ENCODE assay signal across 14 cellular contexts in genomic region chr11:14583252-14584105, GRCh38.
A peak's percentile ranks its signal among the peaks of the same experiment; 100 is the strongest.
DNase-seq lines count a peak whose midpoint lies in the region; ATAC-seq and TF ChIP-seq lines count a peak whose summit lies in the region.
"Had no signal": no experiment of that assay in that cellular context is flagged by ENCODE, and none has a peak within 500 bp of the region (broad histone marks: within the 10 kb centered on the region; RNA-seq: fewer than 3 reads in every experiment).

No MANE protein-coding gene starts in this region.

- no peaks in the 10 kb centered on the region for H3K27me3 ChIP-seq in CD4-positive, CD25-positive, alpha-beta regulatory T cell (ENCODE audit: control insufficient read depth, insufficient read depth, low read length)
- H3K27me3 ChIP-seq in endodermal cell (ENCODE audit: control insufficient read depth, insufficient read depth, low read length, poor library complexity, severe bottlenecking): peaks cover 53% of the 10 kb centered on the region
- H3K27me3 ChIP-seq: adrenal gland, dorsolateral prefrontal cortex had no signal

- H3K27ac Mint-ChIP-seq in CD4-positive, CD25-positive, alpha-beta regulatory T cell: peak overlapping the region in 2 of 3 donors; percentile 33 to 89
- peak overlapping the region; percentile 0 for H3K27ac Mint-ChIP-seq in endodermal cell

- no peaks in the 10 kb centered on the region for H3K27me3 Mint-ChIP-seq in CD4-positive, CD25-positive, alpha-beta regulatory T cell
- peaks cover 14% of the 10 kb centered on the region for H3K27me3 Mint-ChIP-seq in endodermal cell (ENCODE audit: insufficient read depth)
- H3K27me3 Mint-ChIP-seq: activated CD8-positive, alpha-beta memory T cell treated with anti-CD3 and anti-CD28 coated beads, Interleukin-2, amount 10 ng/mL, durations not matched to agents 7 days and 5 days had no signal

- H3K4me1 ChIP-seq in CD4-positive, CD25-positive, alpha-beta regulatory T cell (ENCODE audit: control insufficient read depth, insufficient read depth, low read length, poor library complexity, severe bottlenecking): peaks cover 23% of the 10 kb centered on the region
- no peaks in the 10 kb centered on the region for H3K4me1 ChIP-seq in endodermal cell (ENCODE audit: control insufficient read depth, insufficient read depth, low read length)
- H3K4me1 ChIP-seq: adrenal gland had no signal

- H3K9ac ChIP-seq in endodermal cell (ENCODE audit: extremely low read depth, low read length, poor library complexity, severe bottlenecking): no peak overlapping the region

- H3K36me3 Mint-ChIP-seq in CD4-positive, CD25-positive, alpha-beta regulatory T cell: peaks cover 31% of the 10 kb centered on the region
- no peaks in the 10 kb centered on the region for H3K36me3 Mint-ChIP-seq in endodermal cell (ENCODE audit: low read depth)

- 76 to 81% methylated on average over 6 to 8 of the region's 9 CpGs for WGBS in endodermal cell (ENCODE audit: insufficient coverage in 1 of 2, insufficient read length in 1 of 2), 2 experiments

- peaks cover 18 to 82% (median 45%) of the 10 kb centered on the region in 4 donors for H3K4me1 Mint-ChIP-seq in CD4-positive, CD25-positive, alpha-beta regulatory T cell
- H3K4me1 Mint-ChIP-seq in endodermal cell: peaks cover 21% of the 10 kb centered on the region

- no peaks in the 10 kb centered on the region for H3K9me3 ChIP-seq in CD4-positive, CD25-positive, alpha-beta regulatory T cell (ENCODE audit: control insufficient read depth in 2 of 2, low read length in 2 of 2)
- H3K9me3 ChIP-seq in endodermal cell (ENCODE audit: control insufficient read depth, low read length): no peaks in the 10 kb centered on the region
- H3K9me3 ChIP-seq: adrenal gland had no signal

- no peak for ATAC-seq in CD4-positive, CD25-positive, alpha-beta regulatory T cell (ENCODE audit: low read depth in 2 of 2)
- ATAC-seq in HG03045 (IDR thresholded peaks at IDR 0.05; ENCODE audit: unreplicated experiment): no peak
- ATAC-seq: activated CD8-positive, alpha-beta memory T cell treated with anti-CD3 and anti-CD28 coated beads, Interleukin-2, amount 10 ng/mL, durations not matched to agents 7 days and 5 days; PC-3 had no signal

- no peak overlapping the region for H3K4me3 ChIP-seq in CD4-positive, CD25-positive, alpha-beta regulatory T cell (ENCODE audit: low read depth, low read length)
- H3K4me3 ChIP-seq in endodermal cell (ENCODE audit: low read length) (peak overlapping the region; percentile 61), coronary artery (no peak overlapping the region)
- H3K4me3 ChIP-seq: adrenal gland, dorsolateral prefrontal cortex had no signal

- H3K36me3 ChIP-seq in CD4-positive, CD25-positive, alpha-beta regulatory T cell (ENCODE audit: control insufficient read depth, insufficient read depth, low read length): no peaks in the 10 kb centered on the region
- no peaks in the 10 kb centered on the region for H3K36me3 ChIP-seq in endodermal cell (ENCODE audit: control insufficient read depth, insufficient read depth, low read length)
- H3K36me3 ChIP-seq: adrenal gland had no signal

- no peak overlapping the region for H3K27ac ChIP-seq in CD4-positive, CD25-positive, alpha-beta regulatory T cell (ENCODE audit: insufficient read depth, low read length, poor library complexity, severe bottlenecking)
- H3K27ac ChIP-seq in endodermal cell (ENCODE audit: low read depth, low read length) (no peak overlapping the region), coronary artery (no peak overlapping the region)
- H3K27ac ChIP-seq: adrenal gland, dorsolateral prefrontal cortex had no signal

- peaks cover 0 to 2% (median 0%) of the 10 kb centered on the region in 7 donors for H3K9me3 Mint-ChIP-seq in CD4-positive, CD25-positive, alpha-beta regulatory T cell
- H3K9me3 Mint-ChIP-seq in endodermal cell: no peaks in the 10 kb centered on the region

- no peak for TF ChIP-seq CTCF in endodermal cell (conservative IDR thresholded peaks at IDR 0.05)
- no peak for TF ChIP-seq CTCF in coronary artery (IDR thresholded peaks at IDR 0.05)

- DNase-seq in CD4-positive, CD25-positive, alpha-beta regulatory T cell: no peak
- DNase-seq in NCI-H1694 (lab: John Stamatoyannopoulos, UW) (peak; percentile 78), endodermal cell (peak; percentile 50), mucosa of gallbladder (ENCODE audit: low spot score) (peak; percentile 41), coronary artery (ENCODE audit: low spot score) (no peak), middle frontal gyrus (ENCODE audit: extremely low spot score, low spot score) (no peak), NCI-H748 (lab: John Stamatoyannopoulos, UW; ENCODE audit: unreplicated experiment) (no peak)
- DNase-seq: activated CD8-positive, alpha-beta memory T cell treated with anti-CD3 and anti-CD28 coated beads, Interleukin-2, amount 10 ng/mL, durations not matched to agents 7 days and 5 days; adrenal gland; dorsolateral prefrontal cortex; hypothalamus; NCI-H2107; PC-3 had no signal

- peak overlapping the region in 1 of 4 donors; percentile 51 for H3K4me3 Mint-ChIP-seq in CD4-positive, CD25-positive, alpha-beta regulatory T cell
- peak overlapping the region; percentile 17 for H3K4me3 Mint-ChIP-seq in endodermal cell
- H3K4me3 Mint-ChIP-seq: activated CD8-positive, alpha-beta memory T cell treated with anti-CD3 and anti-CD28 coated beads, Interleukin-2, amount 10 ng/mL, durations not matched to agents 7 days and 5 days had no signal

Comparison
In these comparisons a context has a peak if more than half of its experiments do, and no peak if none do; other contexts are left out.
1. DNase-seq: peak in NCI-H1694 (single experiment), endodermal cell (single experiment) and mucosa of gallbladder (single experiment); none in CD4-positive, CD25-positive, alpha-beta regulatory T cell (0 of 3), coronary artery (single experiment), middle frontal gyrus (single experiment) and NCI-H748 (single experiment).